In the genomic region with DNA sequence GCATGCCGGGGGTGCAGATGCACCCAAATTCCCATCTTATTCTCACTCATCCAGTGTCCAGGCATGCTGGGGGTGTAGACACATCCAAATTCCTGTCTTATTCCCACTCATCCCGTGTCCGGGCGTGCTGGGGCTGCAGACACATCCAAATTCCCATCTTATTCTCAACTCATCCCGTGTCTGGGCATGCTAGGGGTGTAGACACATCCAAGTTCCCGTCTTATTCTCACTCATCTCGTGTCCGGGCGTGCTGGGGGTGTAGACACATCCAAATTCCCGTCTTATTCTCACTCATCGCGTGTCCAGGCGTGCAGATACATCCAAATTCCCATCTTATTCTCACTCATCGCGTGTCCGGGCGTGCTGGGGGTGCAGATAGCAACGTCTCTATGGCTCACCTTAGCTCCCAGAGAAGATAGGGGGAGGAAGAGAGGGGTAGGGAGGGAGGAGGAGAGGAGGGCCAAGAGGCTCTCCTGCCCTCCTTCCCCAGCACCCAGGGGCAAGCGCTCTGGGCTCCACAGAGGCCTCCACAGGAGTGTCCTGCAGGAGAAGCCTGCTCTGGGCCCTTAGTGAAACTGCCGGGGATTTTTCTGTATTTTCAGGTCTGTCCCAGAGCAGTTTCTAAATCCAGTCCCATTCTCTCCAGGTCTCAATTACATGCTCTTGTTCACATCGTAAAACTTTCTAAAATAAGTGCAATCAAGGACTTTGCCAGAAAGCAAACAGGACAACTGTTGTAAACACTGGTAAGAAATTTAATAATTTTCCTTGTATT, we compare ENCODE assay signal across 20 cellular contexts.
A peak's percentile ranks its signal among the peaks of the same experiment; 100 is the strongest.
DNase-seq lines count a peak whose midpoint lies in the region; ATAC-seq and TF ChIP-seq lines count a peak whose summit lies in the region.
"Had no signal": no experiment of that assay in that cellular context is flagged by ENCODE, and none has a peak within 500 bp of the region (broad histone marks: within the 10 kb centered on the region; RNA-seq: fewer than 3 reads in every experiment).

No MANE protein-coding gene starts in this region.

- H3K4me1 Mint-ChIP-seq in activated CD4-positive, alpha-beta T cell treated with anti-CD3 and anti-CD28 coated beads, Interleukin-2, amount 10 ng/mL, durations not matched to agents 7 days and 5 days, result peaks cover 3% of the 10 kb centered on the region
- H3K4me1 Mint-ChIP-seq in T-helper 17 cell, result no peaks in the 10 kb centered on the region
- peaks cover 6 to 13% of the 10 kb centered on the region in 2 donors for H3K4me1 Mint-ChIP-seq in immature natural killer cell
- peaks cover 20% of the 10 kb centered on the region for H3K4me1 Mint-ChIP-seq in osteocyte (ENCODE audit: unreplicated experiment)

- no peak for DNase-seq in activated CD4-positive, alpha-beta T cell treated with anti-CD3 and anti-CD28 coated beads, Interleukin-2, amount 10 ng/mL, durations not matched to agents 7 days and 5 days
- DNase-seq in activated CD4-positive, alpha-beta T cell treated with anti-CD3 and anti-CD28 coated beads for 4 hours, result no peak
- DNase-seq in T-helper 17 cell, result no peak
- no peak for DNase-seq in immature natural killer cell
- peak; percentile 48 for DNase-seq in osteocyte (ENCODE audit: extremely low spot score, unreplicated experiment)
- DNase-seq in NCI-H1417 treated with DMSO at 0.1 percent for 48 hours (lab: John Stamatoyannopoulos, UW), result no peak
- DNase-seq in NCI-H2107 treated with DMSO at 0.1 percent for 48 hours (lab: John Stamatoyannopoulos, UW; ENCODE audit: unreplicated experiment), result no peak
- DNase-seq: activated naive CD4-positive, alpha-beta T cell; CD4-positive, alpha-beta T cell; cortex of kidney; GOT3; KG1; NCI-H1105 treated with DMSO at 0.1 percent for 48 hours; NCI-H2171 treated with DMSO at 0.1 percent for 48 hours; NCI-H748 treated with DMSO at 0.1 percent for 48 hours; stimulated activated CD4-positive, alpha-beta T cell treated with anti-CD3 and anti-CD28 coated beads, Interleukin-15, amount 100 ng/mL, for 24 hours; stomach; uterus had no signal

- peaks cover 12% of the 10 kb centered on the region for H3K9me3 Mint-ChIP-seq in activated CD4-positive, alpha-beta T cell treated with anti-CD3 and anti-CD28 coated beads, Interleukin-2, amount 10 ng/mL, durations not matched to agents 7 days and 5 days
- H3K9me3 Mint-ChIP-seq in immature natural killer cell, result peaks cover 0 to 2% (median 0%) of the 10 kb centered on the region in 6 donors
- no peaks in the 10 kb centered on the region for H3K9me3 Mint-ChIP-seq in osteocyte (ENCODE audit: unreplicated experiment)

- H3K36me3 Mint-ChIP-seq in activated CD4-positive, alpha-beta T cell treated with anti-CD3 and anti-CD28 coated beads, Interleukin-2, amount 10 ng/mL, durations not matched to agents 7 days and 5 days (ENCODE audit: low read depth), result peaks cover 5% of the 10 kb centered on the region
- no peaks in the 10 kb centered on the region for H3K36me3 Mint-ChIP-seq in T-helper 17 cell (ENCODE audit: low read depth)
- H3K36me3 Mint-ChIP-seq in immature natural killer cell, result no peaks in the 10 kb centered on the region
- H3K36me3 Mint-ChIP-seq in osteocyte (ENCODE audit: unreplicated experiment), result peaks cover 9% of the 10 kb centered on the region

- POLR2A ChIA-PET in activated CD4-positive, alpha-beta T cell treated with anti-CD3 and anti-CD28 coated beads, Interleukin-2, amount 10 ng/mL, durations not matched to agents 7 days and 5 days (lab: Charles Lee), result no interaction called here

- H3K9me3 ChIP-seq in T-helper 17 cell (ENCODE audit: control insufficient read depth, low read length, poor library complexity, severe bottlenecking), result no peaks in the 10 kb centered on the region
- H3K9me3 ChIP-seq: neutrophil, stomach, uterus had no signal

- peaks cover 3% of the 10 kb centered on the region for H3K27me3 Mint-ChIP-seq in activated CD4-positive, alpha-beta T cell treated with anti-CD3 and anti-CD28 coated beads, Interleukin-2, amount 10 ng/mL, durations not matched to agents 7 days and 5 days
- no peaks in the 10 kb centered on the region for H3K27me3 Mint-ChIP-seq in T-helper 17 cell
- H3K27me3 Mint-ChIP-seq in immature natural killer cell (ENCODE audit: low read depth in 3 of 3), result peaks cover 3 to 7% (median 6%) of the 10 kb centered on the region in 3 donors
- no peaks in the 10 kb centered on the region for H3K27me3 Mint-ChIP-seq in osteocyte (ENCODE audit: unreplicated experiment)
- H3K27me3 Mint-ChIP-seq: CD4-positive, alpha-beta T cell had no signal

- peak overlapping the region; percentile 26 for H3K27ac Mint-ChIP-seq in activated CD4-positive, alpha-beta T cell treated with anti-CD3 and anti-CD28 coated beads, Interleukin-2, amount 10 ng/mL, durations not matched to agents 7 days and 5 days
- H3K27ac Mint-ChIP-seq in T-helper 17 cell (peak overlapping the region; percentile 5), immature natural killer cell (peak overlapping the region in 5 of 6 donors; percentile 20 to 89 (median 80)), osteocyte (ENCODE audit: unreplicated experiment) (peak overlapping the region; percentile 64)

- H3K4me3 Mint-ChIP-seq in activated CD4-positive, alpha-beta T cell treated with anti-CD3 and anti-CD28 coated beads, Interleukin-2, amount 10 ng/mL, durations not matched to agents 7 days and 5 days, result no peak overlapping the region
- no peak overlapping the region for H3K4me3 Mint-ChIP-seq in T-helper 17 cell
- H3K4me3 Mint-ChIP-seq in immature natural killer cell, result no peak overlapping the region
- H3K4me3 Mint-ChIP-seq in osteocyte (ENCODE audit: unreplicated experiment), result no peak overlapping the region
- H3K4me3 Mint-ChIP-seq: CD4-positive, alpha-beta T cell had no signal

- ATAC-seq in T-helper 17 cell, result no peak
- no peak for ATAC-seq in HG03175 (IDR thresholded peaks at IDR 0.05; ENCODE audit: unreplicated experiment)

- no peak for TF ChIP-seq CTCF in osteocyte (IDR thresholded peaks at IDR 0.05)

- CTCF ChIA-PET in activated CD4-positive, alpha-beta T cell treated with anti-CD3 and anti-CD28 coated beads, Interleukin-2, amount 10 ng/mL, durations not matched to agents 7 days and 5 days (lab: Charles Lee), result no interaction called here

Comparison
In these comparisons a context has a peak if more than half of its experiments do, and no peak if none do; other contexts are left out.
1. H3K27ac Mint-ChIP-seq: peak in every context shown above with its lines; median percentile 80 in immature natural killer cell; 64 in osteocyte; 26 in activated CD4-positive, alpha-beta T cell treated with anti-CD3 and anti-CD28 coated beads, Interleukin-2, amount 10 ng/mL, durations not matched to agents 7 days and 5 days; 5 in T-helper 17 cell.